ENCODE assay signal across 13 cellular contexts in genomic region chr1:15797614-15798390, GRCh38. TPM values are rescaled to one million over a fixed set of nuclear protein-coding genes. Genes with fewer than 3 reads are reported as not detected.
DNase-seq lines count a peak whose midpoint lies in the region; FAIRE-seq and TF ChIP-seq lines count a peak whose summit lies in the region.
"Had no signal": no experiment of that assay in that cellular context is flagged by ENCODE, and none has a peak within 500 bp of the region (broad histone marks: within the 10 kb centered on the region; RNA-seq: fewer than 3 reads in every experiment).

No MANE protein-coding gene starts in this region.

- H3K27me3 ChIP-seq in SJCRH30 (no peaks in the 10 kb centered on the region), esophagus squamous epithelium (no peaks in the 10 kb centered on the region), small intestine (ENCODE audit: control insufficient read depth in 2 of 2, insufficient read depth in 2 of 2, low read length in 2 of 2) (no peaks in the 10 kb centered on the region)
- H3K27me3 ChIP-seq: right lobe of liver had no signal

- H3K27ac ChIP-seq in SJCRH30 = peak overlapping the region; percentile 60
- H3K27ac ChIP-seq in esophagus squamous epithelium = peak overlapping the region; percentile 50 to 90 (median 70)
- H3K27ac ChIP-seq in small intestine (ENCODE audit: low read depth in 1 of 2, low read length in 1 of 2) = peak overlapping the region in 1 of 2 donors; percentile 50
- H3K27ac ChIP-seq: SK-N-MC had no signal

- no peak for TF ChIP-seq CTCF in esophagus squamous epithelium (IDR thresholded peaks at IDR 0.05)

- H3K9me3 ChIP-seq in SJCRH30 (replicated peaks) (no peaks in the 10 kb centered on the region), esophagus squamous epithelium (no peaks in the 10 kb centered on the region), small intestine (ENCODE audit: control insufficient read depth, low read depth) (no peaks in the 10 kb centered on the region)
- H3K9me3 ChIP-seq: right lobe of liver had no signal

- no peaks in the 10 kb centered on the region for H3K36me3 ChIP-seq in SJCRH30
- H3K36me3 ChIP-seq in esophagus squamous epithelium = no peaks in the 10 kb centered on the region
- H3K36me3 ChIP-seq in small intestine (ENCODE audit: control insufficient read depth in 2 of 2, insufficient read depth in 2 of 2, low read length in 2 of 2) = no peaks in the 10 kb centered on the region
- H3K36me3 ChIP-seq: right lobe of liver had no signal

- DNase-seq in EH (ENCODE audit: low read depth) = peak; percentile 42
- peak in 1 of 2 experiments; percentile 30 for DNase-seq in SJCRH30
- DNase-seq in esophagus squamous epithelium (lab: John Stamatoyannopoulos, UW) = no peak
- peak; percentile 56 for DNase-seq in small intestine
- no peak for DNase-seq in NCI-H1048 (lab: John Stamatoyannopoulos, UW)
- DNase-seq in activated CD4-positive, alpha-beta T cell treated with anti-CD3 and anti-CD28 coated beads, Interleukin-2, amount 50 U/mL, for 4 hours = no peak
- DNase-seq in putamen (ENCODE audit: low spot score) = no peak
- DNase-seq in NK-92 (lab: John Stamatoyannopoulos, UW; ENCODE audit: unreplicated experiment) = no peak
- DNase-seq: NCI-H69, right lobe of liver had no signal

- H3K4me3 ChIP-seq in SJCRH30 (no peak overlapping the region), esophagus squamous epithelium (no peak overlapping the region), small intestine (ENCODE audit: low read depth in 1 of 2, low read length in 2 of 2) (no peak overlapping the region)
- H3K4me3 ChIP-seq: right lobe of liver, SK-N-MC had no signal

- WGBS in esophagus squamous epithelium, 2 donors = 55 to 68% methylated on average over 9 to 11 of the region's 14 CpGs
- 33 to 70% (median 48%) methylated on average over 14 of the region's 14 CpGs for WGBS in small intestine, 3 donors

- intact Hi-C loops in esophagus squamous epithelium (cut with DNase I) = no loop called here

- no peak for TF ChIP-seq POLR2A in esophagus squamous epithelium (IDR thresholded peaks at IDR 0.05)

- no peak for FAIRE-seq in small intestine (lab: Jason Lieb, UNC)

- H3K4me1 ChIP-seq in SJCRH30 (peaks cover 55% of the 10 kb centered on the region), esophagus squamous epithelium (peaks cover 28 to 78% (median 56%) of the 10 kb centered on the region in 3 donors), small intestine (ENCODE audit: control insufficient read depth in 2 of 2, insufficient read depth in 1 of 2, low read depth in 1 of 2, low read length in 1 of 2) (peaks cover 5 to 12% of the 10 kb centered on the region in 2 donors)

RNA-seq across cellular contexts. Expression of gene UQCRHL, which starts 9.6 kb away (rescaled TPM):
- total RNA-seq in SJCRH30 (2014; rRNA removed; shearing (Covaris generic)) = 8.5 and 8.6 TPM in 2 replicates
- 1 to 10 TPM in 1 of 4 donors, under 1 TPM in 3; 0.64 to 1.8 (median 0.78) TPM for total RNA-seq in esophagus squamous epithelium
- 1 to 10 TPM; 2.7 to 4.7 (median 3.8) TPM for polyA plus RNA-seq in small intestine

RNA-seq across cellular contexts. Expression of gene FBLIM1, which starts 39.2 kb away (rescaled TPM):
- 6.7 and 9.0 TPM in 2 replicates for total RNA-seq in SJCRH30 (2014; rRNA removed; shearing (Covaris generic))
- total RNA-seq in esophagus squamous epithelium = 10 to 100 TPM; 28.2 to 46.0 (median 29.4) TPM
- polyA plus RNA-seq in small intestine = 100 to 1,000 TPM in 2 of 3 donors, 10 to 100 TPM in 1; 76.2 to 371 (median 218) TPM
- polyA plus RNA-seq: CD14-positive monocyte had no signal

RNA-seq across cellular contexts. Expression of gene SPEN, which starts 49.7 kb away (rescaled TPM):
- total RNA-seq in SJCRH30 (2014; rRNA removed; shearing (Covaris generic)) = 47.2 and 55.7 TPM in 2 replicates
- total RNA-seq in esophagus squamous epithelium = 10 to 100 TPM; 22.4 to 36.0 (median 30.5) TPM
- 10 to 100 TPM; 12.2 to 19.0 (median 12.7) TPM for polyA plus RNA-seq in small intestine

RNA-seq across cellular contexts. Expression of gene TMEM82, which starts 55.5 kb away (rescaled TPM):
- not detected in 2 replicates for total RNA-seq in SJCRH30 (2014; rRNA removed; shearing (Covaris generic))
- not detected for total RNA-seq in esophagus squamous epithelium
- 10 to 100 TPM; 27.0 to 61.3 (median 45.9) TPM for polyA plus RNA-seq in small intestine
- polyA plus RNA-seq: CD14-positive monocyte, esophagus had no signal

Comparison
In these comparisons a context has a peak if more than half of its experiments do, and no peak if none do; other contexts are left out.
1. DNase-seq: peak in EH (single experiment) and small intestine (single experiment); none in esophagus squamous epithelium (single experiment), NCI-H1048 (single experiment), activated CD4-positive, alpha-beta T cell treated with anti-CD3 and anti-CD28 coated beads, Interleukin-2, amount 50 U/mL, for 4 hours (0 of 2), putamen (single experiment) and NK-92 (single experiment).